12 cellular contexts compared by ENCODE assay signal in the genomic region with DNA sequence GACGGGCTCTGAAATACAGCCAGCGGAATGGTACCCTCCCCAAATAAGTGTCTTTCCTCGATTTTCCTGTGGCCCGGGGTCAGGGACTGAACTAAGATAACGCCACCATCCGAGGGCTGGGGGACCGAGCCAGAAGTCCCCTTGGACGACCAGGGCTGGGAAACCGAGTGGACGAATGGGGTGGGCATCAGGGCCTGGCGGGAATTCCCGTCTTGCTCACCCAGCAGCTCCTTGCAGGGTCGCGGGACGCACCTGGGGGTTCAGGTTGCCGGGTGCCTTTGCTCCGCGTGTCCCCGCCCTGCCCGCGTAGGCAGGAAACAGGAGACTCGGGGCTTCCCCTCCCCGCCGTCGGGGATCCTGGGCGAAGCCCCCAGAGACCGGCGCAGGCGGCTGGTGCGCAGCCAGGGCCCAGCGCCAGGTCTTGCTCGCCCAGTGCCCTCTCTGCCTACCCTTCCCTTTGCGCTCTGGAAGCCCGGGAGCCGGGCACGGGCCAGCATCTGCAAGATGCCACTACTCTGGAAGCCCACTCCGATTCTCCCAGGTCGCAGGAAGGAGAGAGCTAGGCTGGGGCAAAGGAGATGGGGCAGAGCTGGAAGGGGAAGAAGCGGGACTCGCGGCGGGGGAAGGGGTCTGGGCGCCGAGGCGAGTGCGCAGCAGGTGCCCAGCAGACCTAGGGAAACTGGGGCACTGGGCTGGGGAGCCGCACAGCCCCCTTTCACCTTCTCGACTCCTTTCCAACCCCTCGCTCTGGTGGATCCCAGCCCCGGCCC. TPM values are rescaled to one million over a fixed set of nuclear protein-coding genes. Genes with fewer than 3 reads are reported as not detected.
DNase-seq lines count a peak whose midpoint lies in the region; ATAC-seq, FAIRE-seq and TF ChIP-seq lines count a peak whose summit lies in the region.
"Had no signal": no experiment of that assay in that cellular context is flagged by ENCODE, and none has a peak within 500 bp of the region (broad histone marks: within the 10 kb centered on the region; RNA-seq: fewer than 3 reads in every experiment).

No MANE protein-coding gene starts in this region.

- peaks cover 47% of the 10 kb centered on the region for H3K27me3 Mint-ChIP-seq in activated T-cell treated with anti-CD3 and anti-CD28 coated beads, Interleukin-2, amount 50 U/mL, for 72 hours (ENCODE audit: low read depth)
- peaks cover 24% of the 10 kb centered on the region for H3K27me3 Mint-ChIP-seq in endothelial cell (ENCODE audit: unreplicated experiment)

- H3K36me3 ChIP-seq in HepG2 (replicated peaks in 1 of 2; ENCODE audit: control insufficient read depth in 1 of 2, insufficient read depth in 2 of 2, low read length in 2 of 2) (peaks cover 0 to 3% of the 10 kb centered on the region in 2 experiments; a peak in 3 of 5 replicates), right lobe of liver (no peaks in the 10 kb centered on the region), aorta (ENCODE audit: control insufficient read depth in 1 of 2, insufficient read depth in 2 of 2, low read length in 1 of 2) (no peaks in the 10 kb centered on the region)

- POLR2A ChIA-PET in HepG2 (lab: Yijun Ruan, JAX) = interaction anchor here (0.5 to 3.9 kb wide), 3 partner anchors 12 to 113 kb away, joined by 3 to 55 read pairs (median 5); a partner anchor contains a TSS

- peak overlapping the region; percentile 73 for H3K4me3 Mint-ChIP-seq in activated T-cell treated with anti-CD3 and anti-CD28 coated beads, Interleukin-2, amount 50 U/mL, for 72 hours
- H3K4me3 Mint-ChIP-seq in endothelial cell (ENCODE audit: unreplicated experiment) = no peak overlapping the region

- no peaks in the 10 kb centered on the region for H4K20me1 ChIP-seq in HepG2 (ENCODE audit: insufficient read depth, low read length)

- H3K9me3 Mint-ChIP-seq in activated T-cell treated with anti-CD3 and anti-CD28 coated beads, Interleukin-2, amount 50 U/mL, for 72 hours = no peaks in the 10 kb centered on the region
- no peaks in the 10 kb centered on the region for H3K9me3 Mint-ChIP-seq in endothelial cell (ENCODE audit: unreplicated experiment)

- peaks cover 38% of the 10 kb centered on the region for H3K4me1 ChIP-seq in HepG2 (ENCODE audit: insufficient read depth, low read length)
- peaks cover 0 to 7% (median 2%) of the 10 kb centered on the region in 4 donors for H3K4me1 ChIP-seq in right lobe of liver
- no peaks in the 10 kb centered on the region for H3K4me1 ChIP-seq in aorta (ENCODE audit: control insufficient read depth in 1 of 2, insufficient read depth in 2 of 2, low read length in 2 of 2)

- FAIRE-seq in HepG2 (lab: Jason Lieb, UNC) = no peak

- in situ Hi-C loops in HepG2 (cut with HindIII; ENCODE audit: extremely low pct_ligation_motif_present, low pct_unique_long_range_greater_than_20kb) = loop anchor here (5.0 kb wide), 1 partner anchor 68 kb away; no protein-coding TSS in a partner anchor

- H3K9ac ChIP-seq in HepG2 (ENCODE audit: insufficient read depth, low read depth, low read length) = no peak overlapping the region

- DNase-seq in HepG2 (ENCODE audit: low spot score) (no peak), right lobe of liver (no peak), left kidney (ENCODE audit: low read depth, low spot score) (peak; percentile 32), aorta (peak in 1 of 2 donors; percentile 43), head of caudate nucleus (no peak), endothelial cell (ENCODE audit: low spot score) (no peak)
- DNase-seq in activated T-cell treated with anti-CD3 and anti-CD28 coated beads, Interleukin-2, amount 50 U/mL, for 72 hours = peak; percentile 30 to 31
- DNase-seq: KBM-7 had no signal

- intact Hi-C loops in HepG2 (cut with micrococcal nuclease; ENCODE audit: unreplicated experiment) = loop anchor here (10.0 kb wide), 1 partner anchor 206 kb away; no protein-coding TSS in a partner anchor
- intact Hi-C loops in right lobe of liver (cut with DNase I) = loop anchor here (5.0 to 10.0 kb wide), 3 partner anchors 73 to 206 kb away; a partner anchor contains a TSS
- intact Hi-C loops in aorta (cut with DNase I) = loop anchor here in 1 of 2 donors (5.0 kb wide), 1 partner anchor 68 kb away; no protein-coding TSS in a partner anchor
- intact Hi-C loops in head of caudate nucleus (cut with DNase I) = no loop called here

- no peak for TF ChIP-seq RAD21 in HepG2 (CRISPR knock-in tag; IDR thresholded peaks at IDR 0.05)

- peaks cover 8% of the 10 kb centered on the region for H3K4me1 Mint-ChIP-seq in activated T-cell treated with anti-CD3 and anti-CD28 coated beads, Interleukin-2, amount 50 U/mL, for 72 hours (ENCODE audit: low read depth)
- peaks cover 10% of the 10 kb centered on the region for H3K4me1 Mint-ChIP-seq in endothelial cell (ENCODE audit: unreplicated experiment)

- ATAC-seq in HepG2 (no peak), right lobe of liver (no peak), aorta (ENCODE audit: low FRiP score) (peak; percentile 3), GM21737 (IDR thresholded peaks at IDR 0.05; ENCODE audit: unreplicated experiment) (no peak)
- ATAC-seq in activated T-cell treated with anti-CD3 and anti-CD28 coated beads, Interleukin-2, amount 50 U/mL, for 72 hours (replicated peaks in 1 of 2) = peak in 1 of 2 donors; percentile 7

- CTCF ChIA-PET in HepG2 (lab: Yijun Ruan, JAX; ENCODE audit: low intra/inter-chr PET ratio, low total read pairs) = interaction anchor here (2.3 kb wide), 1 partner anchor 69 kb away, joined by 13 read pairs; no protein-coding TSS in a partner anchor

- H2AFZ ChIP-seq in HepG2 (ENCODE audit: low read length) = no peak overlapping the region

- H3K27ac Mint-ChIP-seq in activated T-cell treated with anti-CD3 and anti-CD28 coated beads, Interleukin-2, amount 50 U/mL, for 72 hours = no peak overlapping the region
- no peak overlapping the region for H3K27ac Mint-ChIP-seq in endothelial cell (ENCODE audit: unreplicated experiment)

- TF ChIP-seq CTCF in HepG2 (CRISPR knock-in tag; IDR thresholded peaks at IDR 0.05) = no peak
- no peak for TF ChIP-seq CTCF in right lobe of liver (IDR thresholded peaks at IDR 0.05)
- TF ChIP-seq CTCF in endothelial cell (IDR thresholded peaks at IDR 0.05; ENCODE audit: unreplicated experiment) = no peak

- H3K27me3 ChIP-seq in HepG2 (ENCODE audit: control insufficient read depth in 1 of 2, insufficient read depth in 2 of 2, low read length in 2 of 2) (peaks cover 20 to 50% of the 10 kb centered on the region in 2 experiments; a peak in 4 of 5 replicates), right lobe of liver (peaks cover 4 to 17% of the 10 kb centered on the region in 2 donors), aorta (ENCODE audit: control insufficient read depth in 1 of 2, insufficient read depth in 2 of 2, low read length in 1 of 2) (no peaks in the 10 kb centered on the region)

- H3K36me3 Mint-ChIP-seq in activated T-cell treated with anti-CD3 and anti-CD28 coated beads, Interleukin-2, amount 50 U/mL, for 72 hours (ENCODE audit: insufficient read depth in 2 of 2) = peaks cover 0 to 4% of the 10 kb centered on the region in 2 donors
- H3K36me3 Mint-ChIP-seq in endothelial cell (ENCODE audit: low read depth, unreplicated experiment) = peaks cover 14% of the 10 kb centered on the region

- H3K27ac ChIP-seq in HepG2 (ENCODE audit: extremely low read length, insufficient read depth, low read length) (no peak overlapping the region), right lobe of liver (no peak overlapping the region), aorta (ENCODE audit: low read depth in 1 of 2, low read length in 2 of 2) (no peak overlapping the region)
- H3K27ac ChIP-seq: SK-N-MC had no signal

- peak overlapping the region; percentile 30; the same call in 1 of the 2 replicates for H3K4me2 ChIP-seq in HepG2 (ENCODE audit: low read depth, low read length)

- TF ChIP-seq POLR2A in HepG2 (IDR thresholded peaks at IDR 0.05; ENCODE audit: insufficient read depth in 1 of 2, low read depth in 2 of 2, low read length in 2 of 2) = no peak
- no peak for TF ChIP-seq POLR2A in right lobe of liver (IDR thresholded peaks at IDR 0.05)

- no TSS peak for BruUV-seq in HepG2 (replicated peaks; lab: Mats Ljungman, UMichigan)

- H3K9me3 ChIP-seq in HepG2 (ENCODE audit: low read length) (no peaks in the 10 kb centered on the region), right lobe of liver (no peaks in the 10 kb centered on the region), aorta (ENCODE audit: control insufficient read depth, low read length) (no peaks in the 10 kb centered on the region)

- H3K4me3 ChIP-seq in HepG2 (replicated peaks in 1 of 3; ENCODE audit: insufficient read depth in 1 of 3, low read depth in 2 of 3, low read length in 3 of 3) (peak overlapping the region in 1 of 3 experiments; percentile 25; a peak in 1 of 6 replicates), right lobe of liver (no peak overlapping the region), aorta (ENCODE audit: low read length in 2 of 2) (peak overlapping the region in 1 of 2 donors; percentile 8)

- TF ChIP-seq EP300 in HepG2 (IDR thresholded peaks at IDR 0.05; ENCODE audit: low read depth in 2 of 2, low read length in 2 of 2) (no peak), HepG2 (CRISPR knock-in tag; IDR thresholded peaks at IDR 0.05; ENCODE audit: borderline replicate concordance) (no peak)

- H3K79me2 ChIP-seq in HepG2 (ENCODE audit: insufficient read depth, low read length) = no peaks in the 10 kb centered on the region

- WGBS in HepG2 (ENCODE audit: low lambda C conversion rate) = 57% methylated on average over 38 of the region's 50 CpGs
- WGBS in right lobe of liver (ENCODE audit: insufficient coverage, low coverage, low lambda C conversion rate, missing lambda C conversion rate) = 2% methylated on average over 19 of the region's 50 CpGs
- 1 to 2% methylated on average over 44 to 50 of the region's 50 CpGs for WGBS in aorta, 2 donors

RNA-seq across cellular contexts. Expression of a gene that starts 0.7 kb away (rescaled TPM):
- total RNA-seq in HepG2 (2016; rRNA removed; fragmentation: Illumina TruSeq; extraction: Trizol) (0.11 TPM in 1 of 2 replicates, not detected in the other), right lobe of liver (under 1 TPM in 2 of 6 experiments, not detected in 4; 0.10 to 0.13 TPM), aorta (1 to 10 TPM in 1 of 2 donors, under 1 TPM in 1; 0.19 to 1.6 TPM), endothelial cell (ENCODE audit: unreplicated experiment) (0.74 TPM)
- not detected in 2 replicates for total RNA-seq in HepG2 (2016; cell fraction: cytosol; rRNA removed; fragmentation: Illumina TruSeq; extraction: Trizol; ENCODE audit: low read depth)
- 0.15 TPM in 1 of 2 replicates, not detected in the other for total RNA-seq in HepG2 (2016; cell fraction: insoluble cytoplasmic fraction; rRNA removed; fragmentation: Illumina TruSeq; extraction: Trizol)
- not detected in 2 replicates for total RNA-seq in HepG2 (2016; cell fraction: membrane; rRNA removed; fragmentation: Illumina TruSeq; extraction: Trizol)
- 0.28 and 0.44 TPM in 2 replicates for total RNA-seq in HepG2 (2016; cell fraction: nucleus; rRNA removed; fragmentation: Illumina TruSeq; extraction: Trizol)
- polyA plus RNA-seq in HepG2 (2011; rRNA removed) (0.03 and 0.07 TPM in 2 replicates), aorta (under 1 TPM in 1 of 2 donors, not detected in 1; 0.03 TPM)
- polyA plus RNA-seq in HepG2 (2011; cell fraction: cytosol; rRNA removed) = 0.01 TPM in 2 replicates
- 0.17 and 0.29 TPM in 2 replicates for polyA plus RNA-seq in HepG2 (2011; cell fraction: nucleus; rRNA removed)
- polyA plus RNA-seq in HepG2 (2012) = 0.03 and 0.08 TPM in 2 replicates
- polyA plus RNA-seq in HepG2 (2016; cell fraction: cytosol; fragmentation: Illumina TruSeq; extraction: Trizol; ENCODE audit: low read depth) = not detected in 2 replicates
- not detected in 2 replicates for polyA plus RNA-seq in HepG2 (2016; cell fraction: insoluble cytoplasmic fraction; fragmentation: Illumina TruSeq; extraction: Trizol; ENCODE audit: low read depth)
- polyA plus RNA-seq in HepG2 (2016; cell fraction: membrane; fragmentation: Illumina TruSeq; extraction: Trizol; ENCODE audit: low read depth) = not detected in 2 replicates
- 0.15 and 0.44 TPM in 2 replicates for polyA plus RNA-seq in HepG2 (2016; cell fraction: nucleus; fragmentation: Illumina TruSeq; extraction: Trizol; ENCODE audit: insufficient read depth, low read depth)
- 0.14 TPM in 1 of 2 replicates, not detected in the other for polyA minus RNA-seq in HepG2 (2011; rRNA and poly(A)+ RNA removed; ENCODE audit: low replicate concordance)
- polyA minus RNA-seq in HepG2 (2011; cell fraction: cytosol; rRNA and poly(A)+ RNA removed) = not detected in 2 replicates
- 0.52 TPM in 1 of 2 replicates, not detected in the other for polyA minus RNA-seq in HepG2 (2011; cell fraction: nucleus; rRNA and poly(A)+ RNA removed)
- total RNA-seq in activated T-cell treated with anti-CD3 and anti-CD28 coated beads, Interleukin-2, amount 50 U/mL, for 72 hours = under 1 TPM; 0.14 to 0.37 TPM
- total RNA-seq: Daoy had no signal

RNA-seq across cellular contexts. Expression of a gene that starts 12.4 kb away (rescaled TPM):
- total RNA-seq in HepG2 (2016; rRNA removed; fragmentation: Illumina TruSeq; extraction: Trizol) (99.0 and 116 TPM in 2 replicates), right lobe of liver (10 to 100 TPM in 2 of 6 experiments, 1 to 10 TPM in 4; 7.7 to 18.7 (median 8.6) TPM), aorta (1 to 10 TPM; 4.0 to 6.6 TPM), endothelial cell (ENCODE audit: unreplicated experiment) (22.1 TPM)
- total RNA-seq in HepG2 (2016; cell fraction: cytosol; rRNA removed; fragmentation: Illumina TruSeq; extraction: Trizol; ENCODE audit: low read depth) = 17.2 and 18.6 TPM in 2 replicates
- total RNA-seq in HepG2 (2016; cell fraction: insoluble cytoplasmic fraction; rRNA removed; fragmentation: Illumina TruSeq; extraction: Trizol) = 96.0 and 122 TPM in 2 replicates
- 33.1 and 34.8 TPM in 2 replicates for total RNA-seq in HepG2 (2016; cell fraction: membrane; rRNA removed; fragmentation: Illumina TruSeq; extraction: Trizol)
- 59.6 and 66.9 TPM in 2 replicates for total RNA-seq in HepG2 (2016; cell fraction: nucleus; rRNA removed; fragmentation: Illumina TruSeq; extraction: Trizol)
- polyA plus RNA-seq in HepG2 (2011; rRNA removed) (23.4 and 27.7 TPM in 2 replicates), aorta (10 to 100 TPM in 1 of 2 donors, 1 to 10 TPM in 1; 8.1 to 18.1 TPM)
- polyA plus RNA-seq in HepG2 (2011; cell fraction: cytosol; rRNA removed) = 25.9 and 36.5 TPM in 2 replicates
- 50.2 and 50.3 TPM in 2 replicates for polyA plus RNA-seq in HepG2 (2011; cell fraction: nucleus; rRNA removed)
- polyA plus RNA-seq in HepG2 (2012) = 12.3 and 15.3 TPM in 2 replicates
- polyA plus RNA-seq in HepG2 (2016; cell fraction: cytosol; fragmentation: Illumina TruSeq; extraction: Trizol; ENCODE audit: low read depth) = 13.6 and 16.1 TPM in 2 replicates
- polyA plus RNA-seq in HepG2 (2016; cell fraction: insoluble cytoplasmic fraction; fragmentation: Illumina TruSeq; extraction: Trizol; ENCODE audit: low read depth) = 83.4 and 93.7 TPM in 2 replicates
- polyA plus RNA-seq in HepG2 (2016; cell fraction: membrane; fragmentation: Illumina TruSeq; extraction: Trizol; ENCODE audit: low read depth) = 21.8 and 25.0 TPM in 2 replicates
- polyA plus RNA-seq in HepG2 (2016; cell fraction: nucleus; fragmentation: Illumina TruSeq; extraction: Trizol; ENCODE audit: insufficient read depth, low read depth) = 111 and 113 TPM in 2 replicates
- 11.0 and 40.8 TPM in 2 replicates for polyA minus RNA-seq in HepG2 (2011; rRNA and poly(A)+ RNA removed; ENCODE audit: low replicate concordance)
- polyA minus RNA-seq in HepG2 (2011; cell fraction: cytosol; rRNA and poly(A)+ RNA removed) = 14.0 and 15.4 TPM in 2 replicates
- polyA minus RNA-seq in HepG2 (2011; cell fraction: nucleus; rRNA and poly(A)+ RNA removed) = 10.0 and 10.6 TPM in 2 replicates
- total RNA-seq in activated T-cell treated with anti-CD3 and anti-CD28 coated beads, Interleukin-2, amount 50 U/mL, for 72 hours = 10 to 100 TPM; 44.3 to 79.7 TPM

RNA-seq across cellular contexts. Expression of a gene that starts 33.0 kb away (rescaled TPM):
- total RNA-seq in HepG2 (2016; rRNA removed; fragmentation: Illumina TruSeq; extraction: Trizol) (0.11 TPM in 1 of 2 replicates, not detected in the other), right lobe of liver (1 to 10 TPM; 2.1 to 6.1 (median 3.7) TPM), aorta (not detected), endothelial cell (ENCODE audit: unreplicated experiment) (not detected)
- 0.09 TPM in 1 of 2 replicates, not detected in the other for total RNA-seq in HepG2 (2016; cell fraction: cytosol; rRNA removed; fragmentation: Illumina TruSeq; extraction: Trizol; ENCODE audit: low read depth)
- total RNA-seq in HepG2 (2016; cell fraction: insoluble cytoplasmic fraction; rRNA removed; fragmentation: Illumina TruSeq; extraction: Trizol) = 0.11 TPM in 1 of 2 replicates, not detected in the other
- not detected in 2 replicates for total RNA-seq in HepG2 (2016; cell fraction: membrane; rRNA removed; fragmentation: Illumina TruSeq; extraction: Trizol)
- total RNA-seq in HepG2 (2016; cell fraction: nucleus; rRNA removed; fragmentation: Illumina TruSeq; extraction: Trizol) = 0.28 TPM in 1 of 2 replicates, not detected in the other
- polyA plus RNA-seq in HepG2 (2011; rRNA removed) (0.11 and 0.20 TPM in 2 replicates), aorta (1 to 10 TPM in 1 of 2 donors, not detected in 1; 4.1 TPM)
- polyA plus RNA-seq in HepG2 (2011; cell fraction: cytosol; rRNA removed) = 0.14 and 0.15 TPM in 2 replicates
- polyA plus RNA-seq in HepG2 (2011; cell fraction: nucleus; rRNA removed) = 0.47 and 1.1 TPM in 2 replicates
- not detected in 2 replicates for polyA plus RNA-seq in HepG2 (2012)
- polyA plus RNA-seq in HepG2 (2016; cell fraction: cytosol; fragmentation: Illumina TruSeq; extraction: Trizol; ENCODE audit: low read depth) = 0.18 TPM in 1 of 2 replicates, not detected in the other
- polyA plus RNA-seq in HepG2 (2016; cell fraction: insoluble cytoplasmic fraction; fragmentation: Illumina TruSeq; extraction: Trizol; ENCODE audit: low read depth) = 0.10 TPM in 1 of 2 replicates, not detected in the other
- not detected in 2 replicates for polyA plus RNA-seq in HepG2 (2016; cell fraction: membrane; fragmentation: Illumina TruSeq; extraction: Trizol; ENCODE audit: low read depth)
- polyA plus RNA-seq in HepG2 (2016; cell fraction: nucleus; fragmentation: Illumina TruSeq; extraction: Trizol; ENCODE audit: insufficient read depth, low read depth) = not detected in 2 replicates
- 0.32 TPM in 1 of 2 replicates, not detected in the other for polyA minus RNA-seq in HepG2 (2011; rRNA and poly(A)+ RNA removed; ENCODE audit: low replicate concordance)
- polyA minus RNA-seq in HepG2 (2011; cell fraction: cytosol; rRNA and poly(A)+ RNA removed) = not detected in 2 replicates
- not detected in 2 replicates for polyA minus RNA-seq in HepG2 (2011; cell fraction: nucleus; rRNA and poly(A)+ RNA removed)
- total RNA-seq in activated T-cell treated with anti-CD3 and anti-CD28 coated beads, Interleukin-2, amount 50 U/mL, for 72 hours = not detected
- total RNA-seq: Daoy, glomerular endothelial cell had no signal

Comparison
In these comparisons a context has a peak if more than half of its experiments do, and no peak if none do; other contexts are left out.
1. DNase-seq: peak in activated T-cell treated with anti-CD3 and anti-CD28 coated beads, Interleukin-2, amount 50 U/mL, for 72 hours (2 of 2) and left kidney (single experiment); none in HepG2 (single experiment), right lobe of liver (0 of 3), head of caudate nucleus (0 of 42) and endothelial cell (single experiment).